ENCODE assay signal across 15 cellular contexts in genomic region chr17:50487213-50488096, GRCh38. TPM values are rescaled to one million over a fixed set of nuclear protein-coding genes. Genes with fewer than 3 reads are reported as not detected.
DNase-seq lines count a peak whose midpoint lies in the region; ATAC-seq and TF ChIP-seq lines count a peak whose summit lies in the region.
"Had no signal": no experiment of that assay in that cellular context is flagged by ENCODE, and none has a peak within 500 bp of the region (broad histone marks: within the 10 kb centered on the region; RNA-seq: fewer than 3 reads in every experiment).

No MANE protein-coding gene starts in this region.

- peak; percentile 2 for DNase-seq in NCI-H1105 treated with DMSO at 0.1 percent for 48 hours (lab: John Stamatoyannopoulos, UW)
- no peak for DNase-seq in NCI-H1105 (lab: John Stamatoyannopoulos, UW)
- peak; percentile 61 for DNase-seq in DMS79 treated with DMSO at 0.1 percent for 48 hours (lab: John Stamatoyannopoulos, UW)
- peak; percentile 36 for DNase-seq in RPMI7951 (ENCODE audit: low read depth)
- DNase-seq in foreskin keratinocyte = peak in 1 of 2 donors; percentile 78
- no peak for DNase-seq in GM13977 (ENCODE audit: low spot score)
- no peak for DNase-seq in NCI-H510A treated with DMSO at 0.1 percent for 48 hours (lab: John Stamatoyannopoulos, UW)
- DNase-seq: aorta; CD8-positive, alpha-beta memory T cell; NCI-H187 treated with DMSO at 0.1 percent for 48 hours; sigmoid colon had no signal

- in situ Hi-C loops in GM13977 (cut with MboI; ENCODE audit: low pct_unique_long_range_greater_than_20kb, low sequenced_read_pairs, unreplicated experiment) = loop anchor here (10.0 kb wide), 1 partner anchor 157 kb away; no protein-coding TSS in a partner anchor

- peaks cover 8% of the 10 kb centered on the region for H3K4me1 ChIP-seq in foreskin keratinocyte
- H3K4me1 ChIP-seq: neural progenitor cell had no signal

- H3K27ac ChIP-seq in foreskin keratinocyte = peak overlapping the region; percentile 78
- H3K27ac ChIP-seq: 22Rv1, neural progenitor cell, sigmoid colon, SK-N-MC had no signal

- no peak for TF ChIP-seq CTCF in foreskin keratinocyte (conservative IDR thresholded peaks at IDR 0.05)
- no peak for TF ChIP-seq CTCF in GM13977 (IDR thresholded peaks at IDR 0.05; ENCODE audit: extremely low read depth, insufficient read depth, missing control alignments)

- H3K27me3 ChIP-seq in foreskin keratinocyte = no peaks in the 10 kb centered on the region
- H3K27me3 ChIP-seq: neural progenitor cell, sigmoid colon had no signal

- ATAC-seq in foreskin keratinocyte = peak; percentile 92
- no peak for ATAC-seq in HG03097 (IDR thresholded peaks at IDR 0.05; ENCODE audit: low FRiP score, unreplicated experiment)

RNA-seq across cellular contexts. Expression of gene RSAD1, which starts 8.8 kb away (rescaled TPM):
- total RNA-seq in RPMI7951 (2014; rRNA removed; shearing (Covaris generic)) = 10.0 and 11.1 TPM in 2 replicates
- 37.3 and 41.0 TPM in 2 replicates for total RNA-seq in foreskin keratinocyte
- polyA plus RNA-seq in foreskin keratinocyte = 31.2 and 33.2 TPM in 2 replicates

RNA-seq across cellular contexts. Expression of gene CHAD, which starts 18.8 kb away (rescaled TPM):
- not detected in 2 replicates for total RNA-seq in RPMI7951 (2014; rRNA removed; shearing (Covaris generic))
- total RNA-seq in foreskin keratinocyte = not detected in 2 replicates
- not detected in 2 replicates for polyA plus RNA-seq in foreskin keratinocyte
- total RNA-seq: CD8-positive, alpha-beta memory T cell; sigmoid colon had no signal
- polyA plus RNA-seq: CD8-positive, alpha-beta memory T cell had no signal

RNA-seq across cellular contexts. Expression of gene MYCBPAP, which starts 20.8 kb away (rescaled TPM):
- total RNA-seq in RPMI7951 (2014; rRNA removed; shearing (Covaris generic)) = 0.29 TPM in 1 of 2 replicates, not detected in the other
- total RNA-seq in foreskin keratinocyte = 7.8 and 13.7 TPM in 2 replicates
- 5.3 and 10.1 TPM in 2 replicates for polyA plus RNA-seq in foreskin keratinocyte
- polyA plus RNA-seq: CD8-positive, alpha-beta memory T cell had no signal

RNA-seq across cellular contexts. Expression of gene EPN3, which starts 45.1 kb away (rescaled TPM):
- not detected in 2 replicates for total RNA-seq in RPMI7951 (2014; rRNA removed; shearing (Covaris generic))
- total RNA-seq in foreskin keratinocyte = 124 and 225 TPM in 2 replicates
- polyA plus RNA-seq in foreskin keratinocyte = 127 and 203 TPM in 2 replicates
- total RNA-seq: aorta; CD8-positive, alpha-beta memory T cell; sigmoid colon had no signal
- polyA plus RNA-seq: CD8-positive, alpha-beta memory T cell had no signal

RNA-seq across cellular contexts. Expression of gene SPATA20, which starts 59.5 kb away (rescaled TPM):
- 15.5 and 20.5 TPM in 2 replicates for total RNA-seq in RPMI7951 (2014; rRNA removed; shearing (Covaris generic))
- total RNA-seq in foreskin keratinocyte = 33.8 and 53.6 TPM in 2 replicates
- polyA plus RNA-seq in foreskin keratinocyte = 25.1 and 46.4 TPM in 2 replicates

Comparison
In these comparisons a context has a peak if more than half of its experiments do, and no peak if none do; other contexts are left out.
1. DNase-seq: peak in NCI-H1105 treated with DMSO at 0.1 percent for 48 hours (single experiment), DMS79 treated with DMSO at 0.1 percent for 48 hours (single experiment) and RPMI7951 (single experiment); none in NCI-H1105 (single experiment), GM13977 (single experiment) and NCI-H510A treated with DMSO at 0.1 percent for 48 hours (single experiment).